ENCODE assay signal across 24 cellular contexts in the genomic region with DNA sequence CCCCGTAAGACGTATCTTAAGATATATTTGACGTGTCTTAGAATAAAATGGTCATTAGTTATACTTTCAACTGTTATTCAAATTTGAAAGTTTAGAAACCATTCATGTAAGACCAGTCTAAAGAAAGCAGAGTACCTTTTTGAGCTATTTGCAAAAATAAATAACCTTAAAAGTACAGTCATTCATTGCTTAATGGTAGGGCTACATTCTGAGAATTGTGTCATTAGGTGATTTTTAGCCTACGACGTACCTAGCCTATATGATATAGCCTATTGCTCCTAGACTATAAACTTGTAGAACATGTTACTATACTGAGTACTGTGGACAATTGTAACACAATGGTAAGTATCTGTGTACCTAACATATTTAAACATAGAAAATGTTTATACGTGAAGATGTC.
DNase-seq lines count a peak whose midpoint lies in the region; ATAC-seq, FAIRE-seq and TF ChIP-seq lines count a peak whose summit lies in the region.
"Had no signal": no experiment of that assay in that cellular context is flagged by ENCODE, and none has a peak within 500 bp of the region (broad histone marks: within the 10 kb centered on the region; RNA-seq: fewer than 3 reads in every experiment).

No MANE protein-coding gene starts in this region.

- no peaks in the 10 kb centered on the region for H3K27me3 ChIP-seq in Karpas-422 (ENCODE audit: low read length)
- H3K27me3 ChIP-seq: BE2C, SJSA1 had no signal

- H3K9me2 ChIP-seq in Karpas-422 (replicated peaks; ENCODE audit: insufficient read depth, low read length), result 0 out of 2 replicates have a peak, but pooled peaks cover 2% of the 10 kb centered on the region

- no peak overlapping the region for H3K9ac ChIP-seq in Karpas-422 (ENCODE audit: low read length)

- no peak overlapping the region for H3K4me3 ChIP-seq in Karpas-422 (ENCODE audit: low read length)
- H3K4me3 ChIP-seq: GM23338, PC-9, SJSA1 had no signal

- H3K4me1 ChIP-seq in Karpas-422 (ENCODE audit: low read length), result peaks cover 28% of the 10 kb centered on the region
- H3K4me1 ChIP-seq: BE2C, SJSA1 had no signal

- H3K36me3 ChIP-seq in Karpas-422 (ENCODE audit: insufficient read depth, low read length), result no peaks in the 10 kb centered on the region
- H3K36me3 ChIP-seq: BE2C, SJSA1 had no signal

- no peaks in the 10 kb centered on the region for H3K9me3 ChIP-seq in Karpas-422 (ENCODE audit: low read length)
- H3K9me3 ChIP-seq: BE2C, SJSA1 had no signal

- ATAC-seq in GM19351 (IDR thresholded peaks at IDR 0.05; ENCODE audit: unreplicated experiment) (peak; percentile 46), GM18858 (IDR thresholded peaks at IDR 0.05; ENCODE audit: unreplicated experiment) (no peak), GM19455 (IDR thresholded peaks at IDR 0.05; ENCODE audit: unreplicated experiment) (no peak)
- ATAC-seq: GM23338, T-cell had no signal

- H4K20me1 ChIP-seq in Karpas-422 (ENCODE audit: insufficient read depth, low read depth, low read length), result no peaks in the 10 kb centered on the region

- FAIRE-seq in GM12891 (lab: Jason Lieb, UNC) (peak; percentile 67), H54 (lab: Jason Lieb, UNC) (peak; percentile 20)

- no peak for DNase-seq in GM12891 (ENCODE audit: insufficient read length, low spot score)
- DNase-seq in H54 (ENCODE audit: insufficient read length, low spot score), result no peak
- DNase-seq in Karpas-422, result no peak
- no peak for DNase-seq in T-helper 9 cell
- DNase-seq in NCI-H446 treated with DMSO at 0.1 percent for 48 hours (lab: John Stamatoyannopoulos, UW), result no peak
- DNase-seq: 8988T, ACHN, BE2C, Calu3, DND-41, HCEC 1CT, IMR-90, KG1, MM.1S, NCI-H2029, NCI-H446, PC-9, Right ventricle myocardium superior, T-cell had no signal

- peak overlapping the region; percentile 57 for H3K4me2 ChIP-seq in Karpas-422 (ENCODE audit: low read depth, low read length, poor library complexity, severe bottlenecking)
- H3K4me2 ChIP-seq: GM23338, PC-9 had no signal

- 0 out of 2 replicates have a peak, but pooled peaks cover 3% of the 10 kb centered on the region for H3K79me2 ChIP-seq in Karpas-422 (ENCODE audit: low read length)

- no peak overlapping the region for H2AFZ ChIP-seq in Karpas-422 (ENCODE audit: low read length)
- H2AFZ ChIP-seq: GM23338, PC-9 had no signal

- peak overlapping the region; percentile 70; the same call in 1 of the 2 replicates for H3K27ac ChIP-seq in Karpas-422 (ENCODE audit: low read length)
- H3K27ac ChIP-seq: PC-9, SJSA1 had no signal

- TF ChIP-seq POLR2A in GM12891 (IDR thresholded peaks at IDR 0.05; ENCODE audit: low read depth, low read length) (no peak), H54 (IDR thresholded peaks at IDR 0.05; ENCODE audit: low read depth, low read length) (no peak)

TF ChIP-seq in GM12891, 5 proteins besides CTCF, POLR2A, EP300 and RAD21:
- TF ChIP-seq POLR2AphosphoS5 (IDR thresholded peaks at IDR 0.05; ENCODE audit: low read depth, low read length), result no peak
- TF ChIP-seq TAF1 (IDR thresholded peaks at IDR 0.05; ENCODE audit: low read depth, low read length), result no peak
- no peak for TF ChIP-seq POU2F2 (IDR thresholded peaks at IDR 0.05; ENCODE audit: low read depth, low read length)
- no peak for TF ChIP-seq PAX5 (IDR thresholded peaks at IDR 0.05; ENCODE audit: insufficient read depth, low read length, severe bottlenecking)
- no peak for TF ChIP-seq SPI1 (IDR thresholded peaks at IDR 0.05; ENCODE audit: low read depth, low read length)
